Comparison of ENCODE assay signal across 8 cellular contexts in the genomic region with DNA sequence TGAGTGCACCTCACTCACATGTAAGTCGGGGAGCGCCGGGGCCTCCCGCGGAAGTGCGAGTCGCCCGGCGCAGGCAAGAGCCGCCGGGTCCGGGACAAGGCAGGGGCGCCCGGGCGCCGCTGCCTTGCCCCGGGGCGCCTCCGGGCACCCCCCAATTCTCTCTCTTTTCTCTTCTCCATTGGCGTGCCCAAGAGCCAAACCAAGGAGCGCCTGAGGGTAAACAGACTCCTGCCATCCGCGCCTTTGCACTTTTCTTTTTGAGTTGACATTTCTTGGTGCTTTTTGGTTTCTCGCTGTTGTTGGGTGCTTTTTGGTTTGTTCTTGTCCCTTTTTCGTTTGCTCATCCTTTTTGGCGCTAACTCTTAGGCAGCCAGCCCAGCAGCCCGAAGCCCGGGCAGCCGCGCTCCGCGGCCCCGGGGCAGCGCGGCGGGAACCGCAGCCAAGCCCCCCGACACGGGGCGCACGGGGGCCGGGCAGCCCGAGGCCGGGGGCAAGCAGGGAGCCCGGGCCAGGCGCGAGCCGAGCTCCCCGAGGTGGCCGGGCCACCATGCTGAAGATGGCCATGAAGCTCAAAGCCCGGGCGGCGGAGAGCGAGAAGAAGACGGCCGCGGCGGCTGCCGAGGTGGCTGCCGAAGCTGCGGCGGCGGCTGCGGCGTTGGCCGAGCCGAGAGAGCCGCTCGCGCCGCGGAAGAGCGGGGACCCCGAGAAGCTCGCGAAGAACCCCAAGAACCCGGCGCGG. TPM values are rescaled to one million over a fixed set of nuclear protein-coding genes. Genes with fewer than 3 reads are reported as not detected.
DNase-seq lines count a peak whose midpoint lies in the region; ATAC-seq and TF ChIP-seq lines count a peak whose summit lies in the region.

No MANE protein-coding gene starts in this region.

- peak; percentile 41 for DNase-seq in GM06990 (ENCODE audit: extremely low read depth, insufficient read length)
- DNase-seq in PC-9 = peak in 1 of 2 experiments; percentile 17
- DNase-seq in neural progenitor cell (ENCODE audit: low spot score) = peak; percentile 61
- DNase-seq in activated gamma-delta T cell (lab: John Stamatoyannopoulos, UW) = no peak
- no peak for DNase-seq in foreskin melanocyte
- no peak for DNase-seq in activated CD4-positive, alpha-beta T cell treated with anti-CD3 and anti-CD28 coated beads for 48 hours

- H3K9me3 ChIP-seq in PC-9 (ENCODE audit: insufficient read depth, low read depth) = no peaks in the 10 kb centered on the region
- no peaks in the 10 kb centered on the region for H3K9me3 ChIP-seq in endocrine pancreas (ENCODE audit: control insufficient read depth, low read length)
- no peaks in the 10 kb centered on the region for H3K9me3 ChIP-seq in neural progenitor cell (ENCODE audit: low read depth)

- H3K4me2 ChIP-seq in PC-9 (peak overlapping the region; percentile 82), neural progenitor cell (peak overlapping the region; percentile 90)

- H3K27me3 Mint-ChIP-seq in neural progenitor cell (ENCODE audit: insufficient read depth, low read depth) = peaks cover 10% of the 10 kb centered on the region

- BruUV-seq in PC-9 (replicated peaks; lab: Mats Ljungman, UMichigan) = TSS peak; percentile 26

- POLR2A ChIA-PET in PC-9 (lab: Charles Lee; ENCODE audit: unreplicated experiment) = interaction anchor here (0.5 kb wide), 1 partner anchor 71 kb away, joined by 4 read pairs; no protein-coding TSS in a partner anchor

- peaks cover 15% of the 10 kb centered on the region for H3K4me1 Mint-ChIP-seq in neural progenitor cell

- H2AFZ ChIP-seq in PC-9 = no peak overlapping the region; the same call in 1 of the 2 replicates
- no peak overlapping the region for H2AFZ ChIP-seq in neural progenitor cell (replicated peaks)

- peaks cover 5% of the 10 kb centered on the region for H3K9me3 Mint-ChIP-seq in neural progenitor cell

- H3K4me3 Mint-ChIP-seq in neural progenitor cell = peak overlapping the region; percentile 91

- H3K27me3 ChIP-seq in GM06990 (replicated peaks; ENCODE audit: control insufficient read depth, insufficient read depth, low read length) (no peaks in the 10 kb centered on the region), PC-9 (ENCODE audit: insufficient read depth, low read depth) (no peaks in the 10 kb centered on the region), endocrine pancreas (ENCODE audit: control insufficient read depth, insufficient read depth, low read length) (no peaks in the 10 kb centered on the region), neural progenitor cell (peaks cover 3% of the 10 kb centered on the region)

- peaks cover 2% of the 10 kb centered on the region for H3K36me3 Mint-ChIP-seq in neural progenitor cell

- H4K20me1 ChIP-seq in PC-9 (ENCODE audit: insufficient read depth) (peaks cover 14% of the 10 kb centered on the region), neural progenitor cell (ENCODE audit: low read depth) (peaks cover 25% of the 10 kb centered on the region)

- no peak for ATAC-seq in HG03342 (IDR thresholded peaks at IDR 0.05; ENCODE audit: unreplicated experiment)

- peak overlapping the region; percentile 62 for H3K4me3 ChIP-seq in GM06990 (replicated peaks; ENCODE audit: low read depth, low read length)
- peak overlapping the region; percentile 55 for H3K4me3 ChIP-seq in PC-9
- no peak overlapping the region for H3K4me3 ChIP-seq in endocrine pancreas (ENCODE audit: control insufficient read depth, insufficient read depth, low read length)
- peak overlapping the region; percentile 99 for H3K4me3 ChIP-seq in neural progenitor cell

- H3K27ac ChIP-seq in PC-9 (no peak overlapping the region), neural progenitor cell (no peak overlapping the region)

- H3F3A ChIP-seq in PC-9 (ENCODE audit: insufficient read depth, low read depth) = no peaks in the 10 kb centered on the region
- peaks cover 26% of the 10 kb centered on the region for H3F3A ChIP-seq in neural progenitor cell (ENCODE audit: low read depth)

- H3K9ac ChIP-seq in endocrine pancreas (ENCODE audit: control insufficient read depth, insufficient read depth, low read length) = peak overlapping the region; percentile 33
- peak overlapping the region; percentile 41 for H3K9ac ChIP-seq in neural progenitor cell

- intact Hi-C loops in PC-9 (cut with micrococcal nuclease; ENCODE audit: unreplicated experiment) = loop anchor here (2.0 to 5.0 kb wide), 2 partner anchors 153 to 198 kb away; a partner anchor contains a TSS

- H3K79me2 ChIP-seq in PC-9 (ENCODE audit: low read depth) = peaks cover 39% of the 10 kb centered on the region
- H3K79me2 ChIP-seq in neural progenitor cell (ENCODE audit: low read depth) = peaks cover 57% of the 10 kb centered on the region

- CTCF ChIA-PET in PC-9 (lab: Charles Lee) = no interaction called here

- no peaks in the 10 kb centered on the region for H3K36me3 ChIP-seq in GM06990 (ENCODE audit: control insufficient read depth, insufficient read depth, low read length)
- 0 out of 2 replicates have a peak, but pooled peaks cover 11% of the 10 kb centered on the region for H3K36me3 ChIP-seq in PC-9 (ENCODE audit: low read depth)
- H3K36me3 ChIP-seq in endocrine pancreas (ENCODE audit: control insufficient read depth, insufficient read depth, low read length) = peaks cover 8% of the 10 kb centered on the region
- no peaks in the 10 kb centered on the region for H3K36me3 ChIP-seq in neural progenitor cell

- no peaks in the 10 kb centered on the region for H3K9me2 ChIP-seq in PC-9 (ENCODE audit: insufficient read depth)

- H3K4me1 ChIP-seq in PC-9 (replicated peaks; ENCODE audit: insufficient read depth) = peaks cover 27% of the 10 kb centered on the region
- H3K4me1 ChIP-seq in endocrine pancreas (ENCODE audit: control insufficient read depth, insufficient read depth, low read length) = peaks cover 8% of the 10 kb centered on the region
- peaks cover 20% of the 10 kb centered on the region for H3K4me1 ChIP-seq in neural progenitor cell

- TF ChIP-seq CTCF in GM06990 (IDR thresholded peaks at IDR 0.05; ENCODE audit: insufficient read depth, low read length, poor library complexity, severe bottlenecking) = no peak
- TF ChIP-seq CTCF in PC-9 (conservative IDR thresholded peaks at IDR 0.05) = no peak
- no peak for TF ChIP-seq CTCF in neural progenitor cell (IDR thresholded peaks at IDR 0.05)

- H3K27ac Mint-ChIP-seq in neural progenitor cell = peak overlapping the region; percentile 72

RNA-seq across cellular contexts. Expression of a gene that starts 37.0 kb away (rescaled TPM):
- total RNA-seq in PC-9 (2021) (929 and 1,304 TPM in 2 replicates), neural progenitor cell (ENCODE audit: low replicate concordance) (794 and 973 TPM in 2 replicates)

RNA-seq across cellular contexts. Expression of a gene that starts 38.8 kb away (rescaled TPM):
- total RNA-seq in PC-9 (2021) = 5.7 and 6.8 TPM in 2 replicates
- 5.8 and 6.4 TPM in 2 replicates for total RNA-seq in neural progenitor cell (ENCODE audit: low replicate concordance)

Comparison
In these comparisons a context has a peak if more than half of its experiments do, and no peak if none do; other contexts are left out.
1. DNase-seq: peak in GM06990 (single experiment) and neural progenitor cell (single experiment); none in activated gamma-delta T cell (single experiment), foreskin melanocyte (single experiment) and activated CD4-positive, alpha-beta T cell treated with anti-CD3 and anti-CD28 coated beads for 48 hours (single experiment).